ENCODE assay signal across 20 cellular contexts in the genomic region with DNA sequence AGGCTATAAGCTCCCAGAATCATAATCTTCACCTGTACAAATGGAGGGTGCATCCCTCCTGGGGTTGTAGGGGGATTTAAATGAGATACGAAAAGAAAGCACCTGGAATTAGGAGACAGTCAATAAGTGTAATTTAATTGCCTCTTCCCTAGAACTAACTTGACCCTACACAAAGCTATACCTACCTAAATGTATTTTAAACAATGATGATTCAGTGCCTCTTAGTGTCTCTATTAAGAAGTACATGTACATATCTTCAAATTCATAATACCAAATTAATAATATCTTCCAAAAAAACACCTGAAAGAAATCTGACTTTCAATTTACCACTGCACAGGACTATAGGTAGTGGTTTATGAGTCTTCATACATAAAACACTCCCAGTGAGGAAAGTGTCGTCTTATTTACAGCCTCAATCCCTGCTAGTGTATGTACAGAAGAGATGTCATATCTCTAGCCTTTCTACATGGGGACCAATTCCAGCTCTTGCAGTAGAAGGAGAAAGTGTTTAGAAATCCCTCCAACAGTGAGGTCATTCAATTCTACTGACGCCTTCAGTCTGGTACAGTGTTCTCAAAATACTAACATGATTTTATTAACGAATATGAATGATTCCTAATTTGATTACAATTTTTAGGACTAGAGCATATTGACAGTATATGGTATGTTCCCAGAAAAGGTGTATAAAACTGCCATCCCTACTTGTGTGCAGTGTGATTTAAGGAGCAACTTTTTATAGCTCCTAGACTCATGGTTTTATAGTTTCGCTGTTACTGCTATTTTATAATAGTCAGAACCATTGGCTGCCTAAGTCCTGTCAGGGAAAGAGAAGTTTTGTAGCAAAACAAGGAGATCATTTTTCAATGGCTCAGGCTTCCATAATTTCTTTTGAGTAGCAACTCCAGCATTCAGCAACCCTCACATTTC.
DNase-seq lines count a peak whose midpoint lies in the region; ATAC-seq and TF ChIP-seq lines count a peak whose summit lies in the region.
"Had no signal": no experiment of that assay in that cellular context is flagged by ENCODE, and none has a peak within 500 bp of the region (broad histone marks: within the 10 kb centered on the region; RNA-seq: fewer than 3 reads in every experiment).

No MANE protein-coding gene starts in this region.

- H3K27ac ChIP-seq in left ventricle myocardium inferior (replicated peaks) (peak overlapping the region; percentile 19), osteoblast (ENCODE audit: low read depth, low read length) (no peak overlapping the region)
- H3K27ac ChIP-seq: HL-60 had no signal

- H3K27me3 ChIP-seq in left ventricle myocardium inferior (ENCODE audit: low read depth) (no peaks in the 10 kb centered on the region), osteoblast (ENCODE audit: insufficient read depth, low read length) (no peaks in the 10 kb centered on the region)
- H3K27me3 ChIP-seq: MG63 had no signal

- H3K9me3 ChIP-seq in left ventricle myocardium inferior (replicated peaks) = no peaks in the 10 kb centered on the region
- no peaks in the 10 kb centered on the region for H3K9me3 ChIP-seq in osteoblast (ENCODE audit: low read depth, low read length)
- H3K9me3 ChIP-seq: MG63 had no signal

- peaks cover 0 to 10% (median 2%) of the 10 kb centered on the region in 6 donors for H3K9me3 Mint-ChIP-seq in immature natural killer cell

- H3K4me3 ChIP-seq in cardiac fibroblast (replicated peaks in 1 of 2; ENCODE audit: low read depth in 2 of 2, low read length in 2 of 2) (no peak overlapping the region), left ventricle myocardium inferior (no peak overlapping the region), osteoblast (ENCODE audit: insufficient read depth, low read length) (no peak overlapping the region)
- H3K4me3 ChIP-seq: MG63 had no signal

- no peaks in the 10 kb centered on the region for H3K36me3 ChIP-seq in left ventricle myocardium inferior
- no peaks in the 10 kb centered on the region for H3K36me3 ChIP-seq in osteoblast (ENCODE audit: insufficient read depth, low read length)
- H3K36me3 ChIP-seq: MG63 had no signal

- H2AFZ ChIP-seq in osteoblast (ENCODE audit: low read length) = no peak overlapping the region

- no peak overlapping the region for H3K4me2 ChIP-seq in osteoblast (ENCODE audit: insufficient read depth, low read length)

- H3K79me2 ChIP-seq in osteoblast (ENCODE audit: insufficient read depth, low read length) = no peaks in the 10 kb centered on the region

- no peak overlapping the region for H3K27ac Mint-ChIP-seq in immature natural killer cell
- H3K27ac Mint-ChIP-seq: CD4-positive, CD25-positive, alpha-beta regulatory T cell; HFFc6 had no signal

- peaks cover 0 to 2% (median 0%) of the 10 kb centered on the region in 3 donors for H3K27me3 Mint-ChIP-seq in immature natural killer cell (ENCODE audit: low read depth in 3 of 3)
- H3K27me3 Mint-ChIP-seq: CD4-positive, CD25-positive, alpha-beta regulatory T cell had no signal

- H3K36me3 Mint-ChIP-seq in immature natural killer cell = no peaks in the 10 kb centered on the region
- H3K36me3 Mint-ChIP-seq: CD4-positive, CD25-positive, alpha-beta regulatory T cell had no signal

- H3K4me1 ChIP-seq in left ventricle myocardium inferior (no peaks in the 10 kb centered on the region), osteoblast (ENCODE audit: insufficient read depth, low read length) (peaks cover 13% of the 10 kb centered on the region)

- DNase-seq in HEK293T (ENCODE audit: extremely low spot score) (no peak), cardiac fibroblast (ENCODE audit: low read depth in 2 of 2) (peak; percentile 12 to 30), left ventricle myocardium inferior (no peak), pons (ENCODE audit: low spot score) (peak; percentile 67), osteoblast (ENCODE audit: insufficient read length, low spot score, missing footprints) (no peak), LoVo (ENCODE audit: low spot score) (no peak), immature natural killer cell (no peak)
- DNase-seq: CD4-positive, CD25-positive, alpha-beta regulatory T cell; DMS79 treated with DMSO at 0.1 percent for 48 hours; GDM1; GOT3; HFFc6; KBM-7; MG63; NCI-H1105; NCI-H1694 treated with DMSO at 0.1 percent for 48 hours; NCI-H345; NCI-H69 had no signal

- intact Hi-C loops in left ventricle myocardium inferior (cut with micrococcal nuclease) = no loop called here

- no peaks in the 10 kb centered on the region for H3K4me1 Mint-ChIP-seq in immature natural killer cell
- H3K4me1 Mint-ChIP-seq: CD4-positive, CD25-positive, alpha-beta regulatory T cell had no signal

- no peak for ATAC-seq in HG02588 (IDR thresholded peaks at IDR 0.05; ENCODE audit: unreplicated experiment)

- CTCF ChIA-PET in HEK293T (lab: Yijun Ruan, JAX) = no interaction called here

- POLR2A ChIA-PET in HEK293T (lab: Yijun Ruan, JAX) = no interaction called here

- H4K20me1 ChIP-seq in osteoblast (ENCODE audit: insufficient read depth, low read length) = no peaks in the 10 kb centered on the region

- H3K4me3 Mint-ChIP-seq in immature natural killer cell = no peak overlapping the region
- H3K4me3 Mint-ChIP-seq: CD4-positive, CD25-positive, alpha-beta regulatory T cell; HFFc6 had no signal

- TF ChIP-seq CTCF in cardiac fibroblast (IDR thresholded peaks at IDR 0.05; ENCODE audit: low read depth, low read length) (no peak), left ventricle myocardium inferior (IDR thresholded peaks at IDR 0.05; ENCODE audit: borderline replicate concordance) (no peak), osteoblast (IDR thresholded peaks at IDR 0.05; ENCODE audit: extremely low read depth, low read depth, low read length) (no peak)

TF ChIP-seq in HEK293T, 16 proteins besides CTCF, POLR2A, EP300 and RAD21:
- TF ChIP-seq ARNT (IDR thresholded peaks at IDR 0.05) (no peak), PKNOX1 (IDR thresholded peaks at IDR 0.05) (peak; percentile 72)

Comparison
In these comparisons a context has a peak if more than half of its experiments do, and no peak if none do; other contexts are left out.
1. DNase-seq: peak in cardiac fibroblast (2 of 2) and pons (single experiment); none in HEK293T (single experiment), left ventricle myocardium inferior (single experiment), osteoblast (single experiment), LoVo (single experiment) and immature natural killer cell (0 of 3).